16 cellular contexts compared by ENCODE assay signal in the genomic region with DNA sequence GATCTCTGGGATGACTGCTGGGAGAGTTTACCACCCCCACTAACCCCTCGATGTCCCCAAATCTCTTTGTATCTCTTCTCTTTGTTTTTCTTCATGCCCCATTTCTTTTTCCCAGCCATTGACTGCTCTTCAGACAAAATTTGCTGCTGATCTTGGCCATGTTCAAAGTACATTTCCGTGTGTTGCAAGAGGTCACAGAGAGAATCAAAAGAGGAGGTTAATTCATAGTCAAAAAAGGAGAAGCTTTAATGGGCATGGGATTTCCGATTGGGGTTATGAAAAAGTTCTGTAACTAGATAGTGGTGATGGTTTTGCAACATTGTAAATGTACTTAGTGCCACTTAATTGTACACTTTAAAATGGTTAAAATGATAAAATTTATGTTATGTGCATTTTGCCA.
"Had no signal": no experiment of that assay in that cellular context is flagged by ENCODE, and none has a peak within 500 bp of the region (broad histone marks: within the 10 kb centered on the region; RNA-seq: fewer than 3 reads in every experiment).

No MANE protein-coding gene starts in this region.

- H3K9me3 ChIP-seq: esophagus muscularis mucosa had no signal

- FAIRE-seq: colon, kidney had no signal

- H3K9me3 Mint-ChIP-seq: activated CD4-positive, alpha-beta memory T cell treated with anti-CD3 and anti-CD28 coated beads, Interleukin-2, amount 10 ng/mL, durations not matched to agents 7 days and 5 days; activated T-cell treated with anti-CD3 and anti-CD28 coated beads, Interleukin-2, amount 50 U/mL, for 24 hours; nephron progenitor cell; stimulated activated naive CD8-positive, alpha-beta T cell treated with anti-CD3 and anti-CD28 coated beads, Interleukin-15, amount 100 ng/mL, for 72 hours; type B pancreatic cell had no signal

- DNase-seq: activated CD4-positive, alpha-beta memory T cell treated with anti-CD3 and anti-CD28 coated beads, Interleukin-2, amount 10 ng/mL, durations not matched to agents 7 days and 5 days; activated CD4-positive, alpha-beta T cell treated with anti-CD3 and anti-CD28 coated beads for 36 hours; activated effector memory CD4-positive, alpha-beta T cell treated with Interleukin-2 at 50 U/mL for 16 hours; activated T-cell treated with anti-CD3 and anti-CD28 coated beads, Interleukin-2, amount 50 U/mL, for 24 hours; amniotic stem cell; hypothalamus; kidney; left ventricle myocardium superior; nephron progenitor cell; stimulated activated CD4-positive, alpha-beta T cell treated with anti-CD3 and anti-CD28 coated beads, Interleukin-1b, Interleukin-23, amount 100 ng/mL, for 48 hours; stimulated activated naive CD8-positive, alpha-beta T cell treated with anti-CD3 and anti-CD28 coated beads, Interleukin-15, amount 100 ng/mL, for 72 hours; T-helper 17 cell had no signal

- H3K36me3 Mint-ChIP-seq: activated naive CD8-positive, alpha-beta T cell; type B pancreatic cell had no signal

- H3K27ac Mint-ChIP-seq: activated CD4-positive, alpha-beta memory T cell treated with anti-CD3 and anti-CD28 coated beads, Interleukin-2, amount 10 ng/mL, durations not matched to agents 7 days and 5 days; activated CD4-positive, alpha-beta T cell treated with anti-CD3 and anti-CD28 coated beads for 36 hours; activated naive CD8-positive, alpha-beta T cell; activated T-cell treated with anti-CD3 and anti-CD28 coated beads, Interleukin-2, amount 50 U/mL, for 24 hours; nephron progenitor cell; stimulated activated naive CD8-positive, alpha-beta T cell treated with anti-CD3 and anti-CD28 coated beads, Interleukin-15, amount 100 ng/mL, for 72 hours; T-helper 17 cell; type B pancreatic cell had no signal

- H3K4me1 Mint-ChIP-seq: activated CD4-positive, alpha-beta memory T cell treated with anti-CD3 and anti-CD28 coated beads, Interleukin-2, amount 10 ng/mL, durations not matched to agents 7 days and 5 days; activated CD4-positive, alpha-beta T cell treated with anti-CD3 and anti-CD28 coated beads for 36 hours; stimulated activated naive CD8-positive, alpha-beta T cell treated with anti-CD3 and anti-CD28 coated beads, Interleukin-15, amount 100 ng/mL, for 72 hours; T-helper 17 cell had no signal

- H3K27ac ChIP-seq: esophagus muscularis mucosa had no signal

- H3K4me3 Mint-ChIP-seq: activated CD4-positive, alpha-beta memory T cell treated with anti-CD3 and anti-CD28 coated beads, Interleukin-2, amount 10 ng/mL, durations not matched to agents 7 days and 5 days; activated CD4-positive, alpha-beta T cell treated with anti-CD3 and anti-CD28 coated beads for 36 hours; activated naive CD8-positive, alpha-beta T cell; activated T-cell treated with anti-CD3 and anti-CD28 coated beads, Interleukin-2, amount 50 U/mL, for 24 hours; nephron progenitor cell; stimulated activated naive CD8-positive, alpha-beta T cell treated with anti-CD3 and anti-CD28 coated beads, Interleukin-15, amount 100 ng/mL, for 72 hours; T-helper 17 cell; type B pancreatic cell had no signal

- H3K27me3 Mint-ChIP-seq: activated CD4-positive, alpha-beta T cell treated with anti-CD3 and anti-CD28 coated beads for 36 hours; activated naive CD8-positive, alpha-beta T cell; stimulated activated naive CD8-positive, alpha-beta T cell treated with anti-CD3 and anti-CD28 coated beads, Interleukin-15, amount 100 ng/mL, for 72 hours had no signal

- H3K4me3 ChIP-seq: esophagus muscularis mucosa had no signal

- ATAC-seq: activated CD4-positive, alpha-beta T cell treated with anti-CD3 and anti-CD28 coated beads for 36 hours; left ventricle myocardium superior; stimulated activated naive CD8-positive, alpha-beta T cell treated with anti-CD3 and anti-CD28 coated beads, Interleukin-15, amount 100 ng/mL, for 72 hours; T-helper 17 cell had no signal
